16 cellular contexts compared by ENCODE assay signal in genomic region chr2:10160226-10160955, GRCh38.
"Had no signal": no experiment of that assay in that cellular context is flagged by ENCODE, and none has a peak within 500 bp of the region (broad histone marks: within the 10 kb centered on the region; RNA-seq: fewer than 3 reads in every experiment).

No MANE protein-coding gene starts in this region.

- H3K4me1 ChIP-seq: breast epithelium, foreskin keratinocyte, left lung had no signal

- H3K36me3 Mint-ChIP-seq: activated naive CD8-positive, alpha-beta T cell; natural killer cell; stimulated activated memory B cell treated with anti-CD40 and anti-IgM and Interleukin-4, amounts not matched to agents 10 μg/mL and 1 μg/mL and 100 μg/mL, for 72 hours had no signal

- FAIRE-seq: islet of Langerhans had no signal

- H3K4me1 Mint-ChIP-seq: activated T-helper 17 cell treated with anti-CD3 and anti-CD28 coated beads, Interleukin-2, amount 50 U/mL, for 72 hours had no signal

- ATAC-seq: activated CD4-positive, CD25-positive, alpha-beta regulatory T cell treated with anti-CD3 and anti-CD28 coated beads, Interleukin-2, amount 50 U/mL, for 24 hours; activated T-helper 17 cell treated with anti-CD3 and anti-CD28 coated beads, Interleukin-2, amount 50 U/mL, for 72 hours; foreskin keratinocyte; heart left ventricle; left lung; natural killer cell; stimulated activated memory B cell treated with anti-CD40 and anti-IgM and Interleukin-4, amounts not matched to agents 10 μg/mL and 1 μg/mL and 100 μg/mL, for 72 hours had no signal

- H3K36me3 ChIP-seq: breast epithelium, heart left ventricle, transverse colon had no signal

- H3K27me3 Mint-ChIP-seq: activated CD4-positive, alpha-beta memory T cell treated with anti-CD3 and anti-CD28 coated beads, Interleukin-2, amount 10 ng/mL, durations not matched to agents 7 days and 5 days; activated naive CD8-positive, alpha-beta T cell; activated T-helper 17 cell treated with anti-CD3 and anti-CD28 coated beads, Interleukin-2, amount 50 U/mL, for 72 hours; progenitor cell of endocrine pancreas; stimulated activated memory B cell treated with anti-CD40 and anti-IgM and Interleukin-4, amounts not matched to agents 10 μg/mL and 1 μg/mL and 100 μg/mL, for 72 hours had no signal

- DNase-seq: activated CD4-positive, alpha-beta memory T cell treated with anti-CD3 and anti-CD28 coated beads, Interleukin-2, amount 10 ng/mL, durations not matched to agents 7 days and 5 days; foreskin keratinocyte; left lung; natural killer cell; occipital lobe; right cardiac atrium had no signal

- H3K9me3 Mint-ChIP-seq: activated CD4-positive, alpha-beta memory T cell treated with anti-CD3 and anti-CD28 coated beads, Interleukin-2, amount 10 ng/mL, durations not matched to agents 7 days and 5 days; activated T-helper 17 cell treated with anti-CD3 and anti-CD28 coated beads, Interleukin-2, amount 50 U/mL, for 72 hours; natural killer cell; stimulated activated memory B cell treated with anti-CD40 and anti-IgM and Interleukin-4, amounts not matched to agents 10 μg/mL and 1 μg/mL and 100 μg/mL, for 72 hours had no signal

- H3K27me3 ChIP-seq: breast epithelium, foreskin keratinocyte, heart left ventricle, left lung, transverse colon had no signal

- H3K27ac ChIP-seq: breast epithelium, foreskin keratinocyte, heart left ventricle, left lung, transverse colon had no signal

- H3K9me3 ChIP-seq: breast epithelium, heart left ventricle, left lung, transverse colon had no signal

- H3K4me3 Mint-ChIP-seq: activated CD4-positive, alpha-beta memory T cell treated with anti-CD3 and anti-CD28 coated beads, Interleukin-2, amount 10 ng/mL, durations not matched to agents 7 days and 5 days; activated naive CD8-positive, alpha-beta T cell; activated T-helper 17 cell treated with anti-CD3 and anti-CD28 coated beads, Interleukin-2, amount 50 U/mL, for 72 hours; natural killer cell; stimulated activated memory B cell treated with anti-CD40 and anti-IgM and Interleukin-4, amounts not matched to agents 10 μg/mL and 1 μg/mL and 100 μg/mL, for 72 hours had no signal

- H3K27ac Mint-ChIP-seq: activated naive CD8-positive, alpha-beta T cell; activated T-helper 17 cell treated with anti-CD3 and anti-CD28 coated beads, Interleukin-2, amount 50 U/mL, for 72 hours; natural killer cell; progenitor cell of endocrine pancreas; stimulated activated memory B cell treated with anti-CD40 and anti-IgM and Interleukin-4, amounts not matched to agents 10 μg/mL and 1 μg/mL and 100 μg/mL, for 72 hours had no signal

- H3K4me3 ChIP-seq: breast epithelium, heart left ventricle, left lung, smooth muscle cell, transverse colon had no signal
